29 cellular contexts compared by ENCODE assay signal in the genomic region with DNA sequence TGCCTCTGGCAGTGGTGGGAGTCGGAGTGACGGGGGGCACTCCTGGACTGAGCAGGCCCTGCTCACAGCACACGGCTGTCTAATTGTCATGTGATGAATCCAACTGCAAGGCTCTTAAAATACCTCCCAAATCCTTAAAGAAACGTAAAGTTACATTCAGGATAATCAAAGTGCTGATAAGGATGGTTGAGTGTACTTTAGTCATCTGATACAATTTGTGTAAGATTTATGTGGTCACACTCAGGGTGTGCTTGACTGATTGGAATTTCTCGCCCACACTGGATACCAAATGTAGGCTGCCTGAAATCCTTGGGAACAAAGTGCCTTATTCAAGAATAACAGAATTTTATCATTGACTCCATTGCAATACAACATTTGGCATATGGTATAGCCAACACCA.
"Had no signal": no experiment of that assay in that cellular context is flagged by ENCODE, and none has a peak within 500 bp of the region (broad histone marks: within the 10 kb centered on the region; RNA-seq: fewer than 3 reads in every experiment).

No MANE protein-coding gene starts in this region.

- H3K27me3 Mint-ChIP-seq: naive B cell; stimulated activated naive B cell treated with anti-CD40 and anti-IgM and Interleukin-4, amounts not matched to agents 10 μg/mL and 1 μg/mL and 100 μg/mL, for 72 hours had no signal

- H3K4me1 Mint-ChIP-seq: immature natural killer cell; mesothelial cell of epicardium; naive B cell; natural killer cell; stimulated activated naive B cell treated with anti-CD40 and anti-IgM and Interleukin-4, amounts not matched to agents 10 μg/mL and 1 μg/mL and 100 μg/mL, for 72 hours had no signal

- H3K27ac ChIP-seq: left ventricle myocardium inferior, neural progenitor cell, neutrophil, ovary, right atrium auricular region, right lobe of liver, skin epidermis, stomach, testis, thyroid gland, transverse colon, upper lobe of right lung had no signal

- H3K4me2 ChIP-seq: neural progenitor cell had no signal

- H3K4me3 Mint-ChIP-seq: immature natural killer cell; mesothelial cell of epicardium; naive B cell; natural killer cell; nephron progenitor cell; neural progenitor cell; stimulated activated naive B cell treated with anti-CD40 and anti-IgM and Interleukin-4, amounts not matched to agents 10 μg/mL and 1 μg/mL and 100 μg/mL, for 72 hours had no signal

- H3K36me3 Mint-ChIP-seq: immature natural killer cell; mesothelial cell of epicardium; naive B cell; natural killer cell; neural progenitor cell; stimulated activated naive B cell treated with anti-CD40 and anti-IgM and Interleukin-4, amounts not matched to agents 10 μg/mL and 1 μg/mL and 100 μg/mL, for 72 hours had no signal

- H2AFZ ChIP-seq: neural progenitor cell had no signal

- H3K4me3 ChIP-seq: left ventricle myocardium inferior, lung, neural progenitor cell, ovary, right atrium auricular region, right lobe of liver, skin epidermis, stomach, testis, thyroid gland, transverse colon, upper lobe of right lung had no signal

- H3K9me3 Mint-ChIP-seq: mesothelial cell of epicardium; nephron progenitor cell; neural progenitor cell; stimulated activated naive B cell treated with anti-CD40 and anti-IgM and Interleukin-4, amounts not matched to agents 10 μg/mL and 1 μg/mL and 100 μg/mL, for 72 hours had no signal

- H3K9ac ChIP-seq: neural progenitor cell had no signal

- H3K4me1 ChIP-seq: left ventricle myocardium inferior, right atrium auricular region, right lobe of liver, stomach, testis, thyroid gland, transverse colon, upper lobe of right lung had no signal

- DNase-seq: hypothalamus; immature natural killer cell; kidney; left colon; left ventricle myocardium inferior; mesendoderm; naive B cell; natural killer cell; nephron progenitor cell; ovary; right lobe of liver; stimulated activated CD4-positive, alpha-beta T cell treated with anti-CD3 and anti-CD28 coated beads, Interleukin-12 subunit alpha, Interleukin-12 subunit beta, amount 100 ng/mL, for 4 hours; stimulated activated CD4-positive, alpha-beta T cell treated with anti-CD3 and anti-CD28 coated beads, Interleukin-15, amount 100 ng/mL, for 24 hours; stimulated activated CD4-positive, alpha-beta T cell treated with anti-CD3 and anti-CD28 coated beads, Interleukin-2, amount 100 ng/mL, for 24 hours; stimulated activated CD4-positive, alpha-beta T cell treated with anti-CD3 and anti-CD28 coated beads, Interleukin-4, amount 100 ng/mL, for 1 hour; stimulated activated naive B cell treated with anti-CD40 and anti-IgM and Interleukin-4, amounts not matched to agents 10 μg/mL and 1 μg/mL and 100 μg/mL, for 72 hours; stimulated activated naive CD8-positive, alpha-beta T cell treated with anti-CD3 and anti-CD28 coated beads, Interleukin-15, Interleukin-2, amounts not matched to agents 100 U/mL and 50 U/mL, for 24 hours; stomach; testis; thyroid gland; transverse colon; upper lobe of right lung had no signal

- H3K27ac Mint-ChIP-seq: immature natural killer cell; mesothelial cell of epicardium; naive B cell; natural killer cell; nephron progenitor cell; neural progenitor cell; progenitor cell of endocrine pancreas; stimulated activated naive B cell treated with anti-CD40 and anti-IgM and Interleukin-4, amounts not matched to agents 10 μg/mL and 1 μg/mL and 100 μg/mL, for 72 hours had no signal

- H3K36me3 ChIP-seq: left ventricle myocardium inferior, neural progenitor cell, neutrophil, ovary, right atrium auricular region, right lobe of liver, stomach, thyroid gland, transverse colon, upper lobe of right lung had no signal

- H3K27me3 ChIP-seq: neural progenitor cell, neutrophil, ovary, right atrium auricular region, right lobe of liver, testis, thyroid gland, transverse colon, upper lobe of right lung had no signal

- ATAC-seq: left colon; natural killer cell; right lobe of liver; stimulated activated naive B cell treated with anti-CD40 and anti-IgM and Interleukin-4, amounts not matched to agents 10 μg/mL and 1 μg/mL and 100 μg/mL, for 72 hours; stimulated activated naive CD8-positive, alpha-beta T cell treated with anti-CD3 and anti-CD28 coated beads, Interleukin-15, Interleukin-2, amounts not matched to agents 100 U/mL and 50 U/mL, for 24 hours; upper lobe of right lung had no signal

- H3K9me3 ChIP-seq: left ventricle myocardium inferior, neutrophil, ovary, right atrium auricular region, right lobe of liver, testis, thyroid gland, transverse colon, upper lobe of right lung had no signal
